In genomic region chr4:119099227-119099910, GRCh38 we compare ENCODE assay signal across 18 cellular contexts. TPM values are rescaled to one million over a fixed set of nuclear protein-coding genes. Genes with fewer than 3 reads are reported as not detected.
A peak's percentile ranks its signal among the peaks of the same experiment; 100 is the strongest.
DNase-seq lines count a peak whose midpoint lies in the region; ATAC-seq, FAIRE-seq and TF ChIP-seq lines count a peak whose summit lies in the region.
"Had no signal": no experiment of that assay in that cellular context is flagged by ENCODE, and none has a peak within 500 bp of the region (broad histone marks: within the 10 kb centered on the region; RNA-seq: fewer than 3 reads in every experiment).

No MANE protein-coding gene starts in this region.

- no peak overlapping the region for H3K27ac ChIP-seq in left lung
- H3K27ac ChIP-seq: foreskin keratinocyte, right lobe of liver had no signal

- no peak overlapping the region for H3K27ac Mint-ChIP-seq in endothelial cell (ENCODE audit: unreplicated experiment)
- H3K27ac Mint-ChIP-seq: natural killer cell treated with Interleukin-12 subunit alpha and Interleukin-12 subunit beta and Interleukin-15 and Interleukin-18, amount 100 ng/mL, for 72 hours had no signal

- TF ChIP-seq CTCF in fibroblast of pulmonary artery (IDR thresholded peaks at IDR 0.05; ENCODE audit: low read length, missing control alignments) (no peak), left lung (IDR thresholded peaks at IDR 0.05) (no peak), GM10248 (IDR thresholded peaks at IDR 0.05; ENCODE audit: control extremely low read depth, extremely low read depth, low read depth, missing control alignments) (no peak), endothelial cell (IDR thresholded peaks at IDR 0.05; ENCODE audit: unreplicated experiment) (no peak)

- peaks cover 2% of the 10 kb centered on the region for H3K27me3 Mint-ChIP-seq in endothelial cell (ENCODE audit: unreplicated experiment)

- no peak for FAIRE-seq in RCC 7860 (lab: Jason Lieb, UNC)

- peaks cover 4 to 32% of the 10 kb centered on the region in 2 donors for H3K4me1 ChIP-seq in left lung
- H3K4me1 ChIP-seq: right lobe of liver had no signal

- no peaks in the 10 kb centered on the region for H3K27me3 ChIP-seq in left lung
- H3K27me3 ChIP-seq: foreskin keratinocyte, right lobe of liver had no signal

- no peaks in the 10 kb centered on the region for H3K9me3 Mint-ChIP-seq in endothelial cell (ENCODE audit: unreplicated experiment)
- H3K9me3 Mint-ChIP-seq: natural killer cell treated with Interleukin-12 subunit alpha and Interleukin-12 subunit beta and Interleukin-15 and Interleukin-18, amount 100 ng/mL, for 72 hours had no signal

- CTCF ChIA-PET in GM10248 (lab: Yijun Ruan, JAX) = interaction anchor here (3.3 kb wide), 1 partner anchor 11 kb away, joined by 9 read pairs; no protein-coding TSS in a partner anchor

- intact Hi-C loops in left lung (cut with DNase I) = no loop called here

- POLR2A ChIA-PET in GM10248 (lab: Yijun Ruan, JAX) = no interaction called here

- ATAC-seq in HG02884 (IDR thresholded peaks at IDR 0.05; ENCODE audit: unreplicated experiment) = no peak
- no peak for ATAC-seq in left lung
- ATAC-seq: foreskin keratinocyte; left colon; natural killer cell treated with Interleukin-12 subunit alpha and Interleukin-12 subunit beta and Interleukin-15 and Interleukin-18, amount 100 ng/mL, for 72 hours; right lobe of liver had no signal

- H3K4me3 ChIP-seq in fibroblast of pulmonary artery (replicated peaks; ENCODE audit: low read depth, low read length) (no peak overlapping the region), skeletal muscle cell (ENCODE audit: low read depth, low read length) (no peak overlapping the region), left lung (no peak overlapping the region)
- H3K4me3 ChIP-seq: right lobe of liver had no signal

- peak; percentile 85 for DNase-seq in EL
- DNase-seq in RCC 7860 (ENCODE audit: low spot score) = peak; percentile 24
- DNase-seq in fibroblast of pulmonary artery (ENCODE audit: low read depth) = peak; percentile 49
- peak; percentile 61 for DNase-seq in skeletal muscle cell (ENCODE audit: low read depth)
- no peak for DNase-seq in left lung
- DNase-seq in GM10248 (ENCODE audit: extremely low spot score) = no peak
- DNase-seq in endothelial cell (ENCODE audit: low spot score) = no peak
- DNase-seq: activated CD4-positive, alpha-beta T cell treated with anti-CD3 and anti-CD28 coated beads, Interleukin-2, amount 50 U/mL, for 48 hours; activated naive CD4-positive, alpha-beta T cell treated with Interleukin-2 at 50 U/mL for 16 hours; Caco-2; Karpas-422; left colon; NCI-H2171; OCI-M1; right lobe of liver had no signal

- no peaks in the 10 kb centered on the region for H3K9me3 ChIP-seq in left lung
- H3K9me3 ChIP-seq: Caco-2, right lobe of liver had no signal

- H3K4me3 Mint-ChIP-seq in endothelial cell (ENCODE audit: unreplicated experiment) = no peak overlapping the region
- H3K4me3 Mint-ChIP-seq: natural killer cell treated with Interleukin-12 subunit alpha and Interleukin-12 subunit beta and Interleukin-15 and Interleukin-18, amount 100 ng/mL, for 72 hours had no signal

- H3K36me3 Mint-ChIP-seq in endothelial cell (ENCODE audit: low read depth, unreplicated experiment) = no peaks in the 10 kb centered on the region
- H3K36me3 Mint-ChIP-seq: natural killer cell treated with Interleukin-12 subunit alpha and Interleukin-12 subunit beta and Interleukin-15 and Interleukin-18, amount 100 ng/mL, for 72 hours had no signal

- H3K4me1 Mint-ChIP-seq in endothelial cell (ENCODE audit: unreplicated experiment) = peaks cover 14% of the 10 kb centered on the region

- no peaks in the 10 kb centered on the region for H3K36me3 ChIP-seq in left lung
- H3K36me3 ChIP-seq: right lobe of liver had no signal

RNA-seq across cellular contexts. Expression of gene MYOZ2, which starts 36.3 kb away (rescaled TPM):
- total RNA-seq in left lung (under 1 TPM; 0.29 to 0.39 TPM), endothelial cell (ENCODE audit: unreplicated experiment) (not detected)
- total RNA-seq: foreskin keratinocyte; left colon; natural killer cell treated with Interleukin-12 subunit alpha and Interleukin-12 subunit beta and Interleukin-15 and Interleukin-18, amount 100 ng/mL, for 72 hours had no signal

Comparison
In these comparisons a context has a peak if more than half of its experiments do, and no peak if none do; other contexts are left out.
1. DNase-seq: peak in EL (single experiment), RCC 7860 (single experiment), fibroblast of pulmonary artery (single experiment) and skeletal muscle cell (single experiment); none in left lung (0 of 2), GM10248 (single experiment) and endothelial cell (single experiment).